Comparison of ENCODE assay signal across 20 cellular contexts in the genomic region with DNA sequence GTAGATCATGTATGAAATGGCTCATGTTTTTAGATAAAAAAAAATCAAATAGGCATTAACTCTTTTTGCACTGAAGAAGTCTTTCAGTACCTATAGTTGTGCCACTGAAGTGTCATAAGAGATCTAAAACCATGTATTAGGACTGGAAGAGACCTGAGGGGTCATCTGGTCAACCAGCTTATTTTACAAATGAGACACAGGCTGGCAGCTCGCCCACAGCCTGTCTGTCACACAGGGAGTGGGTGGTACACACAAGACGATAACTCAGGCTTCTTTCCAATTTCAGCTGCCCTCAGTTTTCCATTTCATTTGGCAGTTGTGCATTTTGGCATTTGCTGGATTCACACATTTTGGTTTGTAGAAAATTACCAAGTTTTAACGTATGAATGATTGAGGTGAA.
"Had no signal": no experiment of that assay in that cellular context is flagged by ENCODE, and none has a peak within 500 bp of the region (broad histone marks: within the 10 kb centered on the region; RNA-seq: fewer than 3 reads in every experiment).

No MANE protein-coding gene starts in this region.

- H3K27me3 ChIP-seq: dorsolateral prefrontal cortex, foreskin keratinocyte, tibial artery had no signal

- DNase-seq: activated B cell treated with CpG ODN at 0.5 μM for 24 hours; activated CD4-positive, alpha-beta memory T cell treated with anti-CD3 and anti-CD28 coated beads, Interleukin-2, amount 10 ng/mL, durations not matched to agents 7 days and 5 days; activated CD4-positive, alpha-beta T cell treated with anti-CD3 and anti-CD28 coated beads for 4 hours; activated CD8-positive, alpha-beta memory T cell treated with anti-CD3 and anti-CD28 coated beads, Interleukin-2, amount 10 ng/mL, durations not matched to agents 7 days and 5 days; activated naive CD8-positive, alpha-beta T cell treated with anti-CD3 and anti-CD28 coated beads for 36 hours; central memory CD4-positive, alpha-beta T cell; dorsolateral prefrontal cortex; foreskin keratinocyte; glutamatergic neuron; hypothalamus; posterior cingulate gyrus; stimulated activated CD4-positive, alpha-beta T cell treated with anti-CD3 and anti-CD28 coated beads, Interleukin-2, amount 100 ng/mL, for 24 hours; stimulated activated naive CD8-positive, alpha-beta T cell treated with anti-CD3 and anti-CD28 coated beads, Interleukin-15, Interleukin-2, amounts not matched to agents 100 U/mL and 50 U/mL, for 24 hours; substantia nigra; tibial artery had no signal

- H3K9me3 Mint-ChIP-seq: activated B cell treated with CpG ODN at 0.5 μM for 24 hours; activated CD4-positive, alpha-beta memory T cell treated with anti-CD3 and anti-CD28 coated beads, Interleukin-2, amount 10 ng/mL, durations not matched to agents 7 days and 5 days; activated naive CD8-positive, alpha-beta T cell treated with anti-CD3 and anti-CD28 coated beads for 36 hours; natural killer cell treated with Interleukin-12 subunit alpha and Interleukin-12 subunit beta and Interleukin-15 and Interleukin-18, amount 100 ng/mL, for 72 hours; T-helper 2 cell treated with Interferon-gamma antibody and Interleukin-4, amounts not matched to agents 5 μg/mL and 100 μg/mL, for 36 hours had no signal

- H3K4me3 ChIP-seq: dorsolateral prefrontal cortex, lung, tibial artery had no signal

- H3K27ac Mint-ChIP-seq: activated B cell treated with CpG ODN at 0.5 μM for 24 hours; activated CD4-positive, alpha-beta memory T cell treated with anti-CD3 and anti-CD28 coated beads, Interleukin-2, amount 10 ng/mL, durations not matched to agents 7 days and 5 days; activated CD8-positive, alpha-beta memory T cell treated with anti-CD3 and anti-CD28 coated beads, Interleukin-2, amount 10 ng/mL, durations not matched to agents 7 days and 5 days; activated naive CD8-positive, alpha-beta T cell treated with anti-CD3 and anti-CD28 coated beads for 36 hours; T-helper 2 cell treated with Interferon-gamma antibody and Interleukin-4, amounts not matched to agents 5 μg/mL and 100 μg/mL, for 36 hours had no signal

- H3K27ac ChIP-seq: dorsolateral prefrontal cortex, foreskin keratinocyte, tibial artery had no signal

- H3K4me3 Mint-ChIP-seq: activated B cell treated with CpG ODN at 0.5 μM for 24 hours; activated CD4-positive, alpha-beta memory T cell treated with anti-CD3 and anti-CD28 coated beads, Interleukin-2, amount 10 ng/mL, durations not matched to agents 7 days and 5 days; activated CD8-positive, alpha-beta memory T cell treated with anti-CD3 and anti-CD28 coated beads, Interleukin-2, amount 10 ng/mL, durations not matched to agents 7 days and 5 days; activated naive CD8-positive, alpha-beta T cell treated with anti-CD3 and anti-CD28 coated beads for 36 hours; natural killer cell treated with Interleukin-12 subunit alpha and Interleukin-12 subunit beta and Interleukin-15 and Interleukin-18, amount 100 ng/mL, for 72 hours; T-helper 2 cell treated with Interferon-gamma antibody and Interleukin-4, amounts not matched to agents 5 μg/mL and 100 μg/mL, for 36 hours had no signal

- H3K27me3 Mint-ChIP-seq: activated B cell treated with CpG ODN at 0.5 μM for 24 hours; activated CD4-positive, alpha-beta memory T cell treated with anti-CD3 and anti-CD28 coated beads, Interleukin-2, amount 10 ng/mL, durations not matched to agents 7 days and 5 days; activated CD8-positive, alpha-beta memory T cell treated with anti-CD3 and anti-CD28 coated beads, Interleukin-2, amount 10 ng/mL, durations not matched to agents 7 days and 5 days; activated naive CD8-positive, alpha-beta T cell treated with anti-CD3 and anti-CD28 coated beads for 36 hours; natural killer cell treated with Interleukin-12 subunit alpha and Interleukin-12 subunit beta and Interleukin-15 and Interleukin-18, amount 100 ng/mL, for 72 hours had no signal

- H3K4me1 Mint-ChIP-seq: activated naive CD8-positive, alpha-beta T cell treated with anti-CD3 and anti-CD28 coated beads for 36 hours; brain had no signal

- H3K36me3 ChIP-seq: tibial artery had no signal

- ATAC-seq: activated CD8-positive, alpha-beta memory T cell treated with anti-CD3 and anti-CD28 coated beads, Interleukin-2, amount 10 ng/mL, durations not matched to agents 7 days and 5 days; foreskin keratinocyte; left lobe of liver; natural killer cell treated with Interleukin-12 subunit alpha and Interleukin-12 subunit beta and Interleukin-15 and Interleukin-18, amount 100 ng/mL, for 72 hours; stimulated activated naive CD8-positive, alpha-beta T cell treated with anti-CD3 and anti-CD28 coated beads, Interleukin-15, Interleukin-2, amounts not matched to agents 100 U/mL and 50 U/mL, for 24 hours had no signal

- H3K4me1 ChIP-seq: foreskin keratinocyte had no signal

- H3K9me3 ChIP-seq: tibial artery had no signal
